In genomic region chr5:172887735-172888134, GRCh38 we compare ENCODE assay signal across 8 cellular contexts. TPM values are rescaled to one million over a fixed set of nuclear protein-coding genes. Genes with fewer than 3 reads are reported as not detected.
DNase-seq lines count a peak whose midpoint lies in the region; ATAC-seq and TF ChIP-seq lines count a peak whose summit lies in the region.
"Had no signal": no experiment of that assay in that cellular context is flagged by ENCODE, and none has a peak within 500 bp of the region (broad histone marks: within the 10 kb centered on the region; RNA-seq: fewer than 3 reads in every experiment).

No MANE protein-coding gene starts in this region.

- H3K27me3 ChIP-seq in upper lobe of left lung: no peaks in the 10 kb centered on the region

- no peak overlapping the region for H3K4me3 ChIP-seq in upper lobe of left lung

- H3K27ac ChIP-seq in angular gyrus (ENCODE audit: low read depth, low read length) (peak overlapping the region; percentile 86), upper lobe of left lung (peak overlapping the region; percentile 90 to 91 (median 90))

- intact Hi-C loops in head of caudate nucleus (cut with DNase I): no loop called here

- H3K4me1 ChIP-seq in upper lobe of left lung: peaks cover 42 to 64% (median 60%) of the 10 kb centered on the region in 4 donors

- ATAC-seq in upper lobe of left lung (ENCODE audit: low FRiP score in 2 of 2): peak in 1 of 2 donors; percentile 46
- no peak for ATAC-seq in HG02678 (IDR thresholded peaks at IDR 0.05; ENCODE audit: unreplicated experiment)

- 41 to 52% methylated on average over 9 of the region's 9 CpGs for WGBS in upper lobe of left lung, 2 donors

- peak in 40 of 42 donors; percentile 41 to 91 (median 69) for DNase-seq in head of caudate nucleus
- DNase-seq in occipital lobe (lab: John Stamatoyannopoulos, UW): peak; percentile 40
- DNase-seq in upper lobe of left lung: peak in 1 of 2 donors; percentile 68
- DNase-seq in NOMO-1 (lab: John Stamatoyannopoulos, UW; ENCODE audit: unreplicated experiment in 2 of 2): no peak
- DNase-seq in dedifferentiated amniotic fluid mesenchymal stem cell (ENCODE audit: extremely low spot score): no peak
- DNase-seq: RPMI8226 had no signal

- peaks cover 0 to 26% (median 14%) of the 10 kb centered on the region in 4 donors for H3K36me3 ChIP-seq in upper lobe of left lung

- TF ChIP-seq POLR2A in upper lobe of left lung (IDR thresholded peaks at IDR 0.05): no peak

- no peak for TF ChIP-seq CTCF in upper lobe of left lung (IDR thresholded peaks at IDR 0.05)

- peak in 1 of 4 donors; percentile 47 for TF ChIP-seq EP300 in upper lobe of left lung (IDR thresholded peaks at IDR 0.05)

- no peaks in the 10 kb centered on the region for H3K9me3 ChIP-seq in upper lobe of left lung

RNA-seq across cellular contexts. Expression of gene ERGIC1, which starts 53.7 kb away (rescaled TPM):
- total RNA-seq in occipital lobe (41.5 TPM), upper lobe of left lung (100 to 1,000 TPM; 158 to 225 (median 173) TPM)

Comparison
In these comparisons a context has a peak if more than half of its experiments do, and no peak if none do; other contexts are left out.
1. DNase-seq: peak in head of caudate nucleus (40 of 42) and occipital lobe (single experiment); none in NOMO-1 (0 of 2) and dedifferentiated amniotic fluid mesenchymal stem cell (single experiment).